Comparison of ENCODE assay signal across 16 cellular contexts in the genomic region with DNA sequence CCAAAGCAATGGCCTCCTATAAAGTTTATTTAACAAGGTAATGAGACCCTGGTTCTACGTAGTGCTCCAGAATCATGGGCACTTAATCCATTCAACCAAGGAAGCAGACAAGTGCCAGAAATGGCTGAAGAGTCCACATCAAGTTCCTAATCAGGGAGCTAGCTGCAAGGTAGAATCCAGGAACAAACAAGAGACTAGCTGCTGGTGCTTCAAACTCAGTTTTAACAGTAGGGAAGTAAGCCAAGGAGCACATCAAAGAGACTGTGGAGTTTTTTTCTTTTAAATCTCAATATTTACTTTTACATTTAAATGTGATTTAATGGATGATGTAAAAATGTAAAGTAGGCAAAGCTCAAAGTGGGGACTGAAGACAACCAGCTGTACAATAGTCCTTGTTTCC.
DNase-seq lines count a peak whose midpoint lies in the region; ATAC-seq, FAIRE-seq and TF ChIP-seq lines count a peak whose summit lies in the region.
"Had no signal": no experiment of that assay in that cellular context is flagged by ENCODE, and none has a peak within 500 bp of the region (broad histone marks: within the 10 kb centered on the region; RNA-seq: fewer than 3 reads in every experiment).

No MANE protein-coding gene starts in this region.

- H2AFZ ChIP-seq in mammary epithelial cell (ENCODE audit: low read depth, low read length) = peak overlapping the region; percentile 30
- peak overlapping the region; percentile 13; the same call in 1 of the 2 replicates for H2AFZ ChIP-seq in Loucy (ENCODE audit: low read length)

- H3K9me3 ChIP-seq in mammary epithelial cell (replicated peaks; ENCODE audit: insufficient read depth, low read length) = no peaks in the 10 kb centered on the region
- H3K9me3 ChIP-seq in Loucy (ENCODE audit: insufficient read depth, low read depth, low read length) = no peaks in the 10 kb centered on the region
- no peaks in the 10 kb centered on the region for H3K9me3 ChIP-seq in left lung
- no peaks in the 10 kb centered on the region for H3K9me3 ChIP-seq in kidney (ENCODE audit: control insufficient read depth in 1 of 2, low read length in 2 of 2)
- H3K9me3 ChIP-seq: A549, BE2C had no signal

- ATAC-seq in left lung = peak; percentile 86
- ATAC-seq: A549, HCT116, HepG2 had no signal

- no peaks in the 10 kb centered on the region for H3K4me1 ChIP-seq in mammary epithelial cell (ENCODE audit: insufficient read depth, low read length)
- no peaks in the 10 kb centered on the region for H3K4me1 ChIP-seq in Loucy (ENCODE audit: insufficient read depth, low read length, poor library complexity, severe bottlenecking)
- no peaks in the 10 kb centered on the region for H3K4me1 ChIP-seq in left lung
- H3K4me1 ChIP-seq in kidney (ENCODE audit: control insufficient read depth in 1 of 2, insufficient read depth in 1 of 2, low read depth in 1 of 2, low read length in 2 of 2) = no peaks in the 10 kb centered on the region
- H3K4me1 ChIP-seq: A549 had no signal

- no peak for FAIRE-seq in kidney (lab: Jason Lieb, UNC)
- FAIRE-seq: A549, H54, HepG2, HTR-8/SVneo had no signal

- no peaks in the 10 kb centered on the region for H3F3A ChIP-seq in Loucy (ENCODE audit: low read depth)

- POLR2A ChIA-PET in MCF 10A (lab: Yijun Ruan, JAX) = no interaction called here

- H3K36me3 Mint-ChIP-seq in MCF 10A (ENCODE audit: insufficient read depth, unreplicated experiment) = no peaks in the 10 kb centered on the region
- H3K36me3 Mint-ChIP-seq: CD4-positive, alpha-beta memory T cell had no signal

- H3K9me3 Mint-ChIP-seq in MCF 10A (ENCODE audit: unreplicated experiment) = no peaks in the 10 kb centered on the region

- H3K9me2 ChIP-seq in Loucy (replicated peaks; ENCODE audit: low read depth, low read length) = no peaks in the 10 kb centered on the region

- no peaks in the 10 kb centered on the region for H3K36me3 ChIP-seq in mammary epithelial cell (ENCODE audit: insufficient read depth, low read length)
- H3K36me3 ChIP-seq in Loucy (ENCODE audit: insufficient read depth, low read length) = no peaks in the 10 kb centered on the region
- no peaks in the 10 kb centered on the region for H3K36me3 ChIP-seq in left lung
- H3K36me3 ChIP-seq in kidney (ENCODE audit: control insufficient read depth in 1 of 2, insufficient read depth in 2 of 2, low read length in 2 of 2) = no peaks in the 10 kb centered on the region
- H3K36me3 ChIP-seq: BE2C had no signal

- no peak overlapping the region for H3K27ac Mint-ChIP-seq in MCF 10A (ENCODE audit: low read depth, unreplicated experiment)
- H3K27ac Mint-ChIP-seq: CD4-positive, alpha-beta memory T cell had no signal

- H3K27me3 ChIP-seq in mammary epithelial cell (ENCODE audit: insufficient read depth, low read length) = no peaks in the 10 kb centered on the region
- no peaks in the 10 kb centered on the region for H3K27me3 ChIP-seq in Loucy (ENCODE audit: insufficient read depth, low read length, poor library complexity, severe bottlenecking)
- no peaks in the 10 kb centered on the region for H3K27me3 ChIP-seq in left lung
- H3K27me3 ChIP-seq: BE2C had no signal

- H3K4me3 Mint-ChIP-seq in MCF 10A (ENCODE audit: unreplicated experiment) = no peak overlapping the region
- H3K4me3 Mint-ChIP-seq: CD4-positive, alpha-beta memory T cell had no signal

- BruUV-seq in mammary epithelial cell (replicated peaks; lab: Mats Ljungman, UMichigan) (no TSS peak), MCF 10A (replicated peaks; lab: Mats Ljungman, UMichigan) (no TSS peak)

- dilution Hi-C loops in mammary epithelial cell (cut with HindIII; ENCODE audit: low sequenced_read_pairs) = no loop called here

- DNase-seq in mammary epithelial cell = no peak
- DNase-seq in MCF 10A (ENCODE audit: unreplicated experiment) = no peak
- no peak for DNase-seq in left lung
- DNase-seq in activated naive CD4-positive, alpha-beta T cell treated with Interleukin-2 at 50 U/mL for 16 hours = no peak
- no peak for DNase-seq in islet precursor cell
- DNase-seq in kidney = no peak
- DNase-seq: BE2C; CD4-positive, alpha-beta memory T cell; GF-D8 had no signal

- TF ChIP-seq CTCF in mammary epithelial cell (conservative IDR thresholded peaks at IDR 0.05 in 1 of 2, IDR thresholded peaks at IDR 0.05 in 1 of 2; ENCODE audit: extremely low read depth in 1 of 2, insufficient read depth in 1 of 2, low read depth in 1 of 2, low read length in 2 of 2) = no peak
- TF ChIP-seq CTCF in MCF 10A (IDR thresholded peaks at IDR 0.05; ENCODE audit: unreplicated experiment) = no peak
- no peak for TF ChIP-seq CTCF in Loucy (conservative IDR thresholded peaks at IDR 0.05; ENCODE audit: low read length)
- no peak for TF ChIP-seq CTCF in left lung (IDR thresholded peaks at IDR 0.05)
- no peak for TF ChIP-seq CTCF in kidney (IDR thresholded peaks at IDR 0.05; ENCODE audit: borderline replicate concordance, extremely low read depth, insufficient read depth)

- no peaks in the 10 kb centered on the region for H3K79me2 ChIP-seq in mammary epithelial cell (ENCODE audit: insufficient read depth, low read length)
- no peaks in the 10 kb centered on the region for H3K79me2 ChIP-seq in Loucy (ENCODE audit: insufficient read depth, low read length)

- in situ Hi-C loops in mammary epithelial cell (cut with MboI; ENCODE audit: low sequenced_read_pairs in 2 of 2) = no loop called here

- WGBS in mammary epithelial cell (ENCODE audit: low coverage, missing lambda C conversion rate) = 100% methylated on average over 1 of the region's 1 CpG

- H3K4me3 ChIP-seq in mammary epithelial cell (replicated peaks in 1 of 3; ENCODE audit: insufficient read depth in 1 of 3, low read depth in 2 of 3, low read length in 3 of 3) (no peak overlapping the region), Loucy (ENCODE audit: low read length, poor library complexity, severe bottlenecking) (no peak overlapping the region), left lung (no peak overlapping the region), kidney (ENCODE audit: low read length in 2 of 2) (no peak overlapping the region)
- H3K4me3 ChIP-seq: A549 had no signal

- no peak overlapping the region for H3K27ac ChIP-seq in mammary epithelial cell (ENCODE audit: insufficient read depth, low read depth, low read length)
- no peak overlapping the region for H3K27ac ChIP-seq in left lung
- no peak overlapping the region for H3K27ac ChIP-seq in kidney (ENCODE audit: low read depth in 2 of 2, low read length in 2 of 2)
- H3K27ac ChIP-seq: A549, C4-2B had no signal

- H4K20me1 ChIP-seq in mammary epithelial cell (ENCODE audit: insufficient read depth, low read length) = no peaks in the 10 kb centered on the region
- no peaks in the 10 kb centered on the region for H4K20me1 ChIP-seq in Loucy (ENCODE audit: insufficient read depth, low read length, poor library complexity, severe bottlenecking)

- H3K4me2 ChIP-seq in mammary epithelial cell (ENCODE audit: insufficient read depth, low read depth, low read length) (no peak overlapping the region), Loucy (ENCODE audit: low read depth, low read length, poor library complexity, severe bottlenecking) (no peak overlapping the region)
- H3K4me2 ChIP-seq: A549 had no signal

- intact Hi-C loops in mammary epithelial cell (cut with micrococcal nuclease) = no loop called here
- intact Hi-C loops in MCF 10A (cut with micrococcal nuclease) = no loop called here
- intact Hi-C loops in left lung (cut with DNase I) = no loop called here
- intact Hi-C loops in kidney (cut with DNase I) = no loop called here

- H3K4me1 Mint-ChIP-seq in MCF 10A (ENCODE audit: insufficient read depth, unreplicated experiment) = no peaks in the 10 kb centered on the region

- no peak overlapping the region for H3K9ac ChIP-seq in mammary epithelial cell (ENCODE audit: insufficient read depth, low read length)
- no peak overlapping the region for H3K9ac ChIP-seq in Loucy (ENCODE audit: low read depth, low read length, poor library complexity, severe bottlenecking)
- no peak overlapping the region for H3K9ac ChIP-seq in kidney (ENCODE audit: low read length in 2 of 2)

- CTCF ChIA-PET in mammary epithelial cell (lab: Charles Lee; ENCODE audit: low non-redundant PET) (no interaction called here), MCF 10A (lab: Yijun Ruan, JAX) (interaction anchor here (0.6 to 1.3 kb wide), 3 partner anchors 11 to 66 kb away, joined by 3 to 8 read pairs (median 3); no protein-coding TSS in a partner anchor)

- no peaks in the 10 kb centered on the region for H3K27me3 Mint-ChIP-seq in MCF 10A (ENCODE audit: insufficient read depth, unreplicated experiment)
- H3K27me3 Mint-ChIP-seq: CD4-positive, alpha-beta memory T cell had no signal
